Comparison of ENCODE assay signal across 19 cellular contexts in the genomic region with DNA sequence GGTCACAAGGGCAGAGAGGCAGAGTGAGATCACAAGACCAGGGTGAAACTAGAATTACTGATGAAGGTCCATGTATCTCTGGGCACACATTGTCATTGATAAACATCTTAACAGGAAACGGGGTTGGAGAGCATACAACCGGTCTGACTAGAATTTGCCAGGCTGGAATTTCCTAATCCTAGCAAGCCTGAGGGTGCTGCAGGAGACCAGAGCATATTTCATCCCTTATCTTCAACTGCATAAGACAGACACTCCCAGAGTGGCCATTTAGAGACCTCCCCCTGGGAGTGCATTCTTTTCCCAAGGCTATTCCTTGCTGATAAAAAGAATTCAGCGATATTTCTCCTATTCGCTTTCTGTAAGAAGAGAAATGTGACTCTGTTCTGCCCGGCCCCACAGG.
"Had no signal": no experiment of that assay in that cellular context is flagged by ENCODE, and none has a peak within 500 bp of the region (broad histone marks: within the 10 kb centered on the region; RNA-seq: fewer than 3 reads in every experiment).

No MANE protein-coding gene starts in this region.

- H3K4me1 ChIP-seq: ascending aorta, breast epithelium, foreskin keratinocyte, tibial nerve had no signal

- H3K36me3 ChIP-seq: ascending aorta, breast epithelium, neutrophil, tibial nerve, WERI-Rb-1 had no signal

- H3K27me3 ChIP-seq: ascending aorta, breast epithelium, neutrophil, tibial nerve had no signal

- H3K27ac ChIP-seq: ascending aorta, breast epithelium, foreskin keratinocyte, neutrophil, tibial nerve, WERI-Rb-1 had no signal

- H3K4me3 ChIP-seq: ascending aorta, breast epithelium, tibial nerve had no signal

- H3K4me3 Mint-ChIP-seq: activated CD4-positive, alpha-beta memory T cell treated with anti-CD3 and anti-CD28 coated beads for 36 hours; activated CD4-positive, alpha-beta T cell treated with anti-CD3 and anti-CD28 coated beads for 36 hours; activated CD8-positive, alpha-beta memory T cell treated with anti-CD3 and anti-CD28 coated beads, Interleukin-2, amount 10 ng/mL, durations not matched to agents 7 days and 5 days; activated naive CD4-positive, alpha-beta T cell treated with anti-CD3 and anti-CD28 coated beads for 36 hours; natural killer cell; stimulated activated naive B cell treated with anti-CD40 and anti-IgM and Interleukin-4, amounts not matched to agents 10 μg/mL and 1 μg/mL and 100 μg/mL, for 72 hours had no signal

- DNase-seq: activated CD4-positive, alpha-beta memory T cell treated with anti-CD3 and anti-CD28 coated beads for 36 hours; activated CD4-positive, alpha-beta T cell treated with anti-CD3 and anti-CD28 coated beads for 36 hours; activated CD8-positive, alpha-beta memory T cell treated with anti-CD3 and anti-CD28 coated beads, Interleukin-2, amount 10 ng/mL, durations not matched to agents 7 days and 5 days; activated naive CD4-positive, alpha-beta T cell treated with anti-CD3 and anti-CD28 coated beads for 36 hours; activated T-cell treated with anti-CD3 and anti-CD28 coated beads, Interleukin-2, amount 50 U/mL, for 1 hour; cerebellar nuclear complex; effector CD8-positive, alpha-beta T cell; kidney glomerular epithelial cell; mesenchymal stem cell; natural killer cell; stimulated activated CD4-positive, alpha-beta T cell treated with anti-CD3 and anti-CD28 coated beads, Interleukin-2, amount 100 ng/mL, for 48 hours; stimulated activated naive B cell treated with anti-CD40 and anti-IgM and Interleukin-4, amounts not matched to agents 10 μg/mL and 1 μg/mL and 100 μg/mL, for 72 hours; WERI-Rb-1 had no signal

- ATAC-seq: activated CD4-positive, alpha-beta T cell treated with anti-CD3 and anti-CD28 coated beads for 36 hours; activated CD8-positive, alpha-beta memory T cell treated with anti-CD3 and anti-CD28 coated beads, Interleukin-2, amount 10 ng/mL, durations not matched to agents 7 days and 5 days; foreskin keratinocyte; natural killer cell; stimulated activated naive B cell treated with anti-CD40 and anti-IgM and Interleukin-4, amounts not matched to agents 10 μg/mL and 1 μg/mL and 100 μg/mL, for 72 hours had no signal

- H3K4me1 Mint-ChIP-seq: activated CD4-positive, alpha-beta T cell treated with anti-CD3 and anti-CD28 coated beads for 36 hours; activated CD8-positive, alpha-beta memory T cell treated with anti-CD3 and anti-CD28 coated beads, Interleukin-2, amount 10 ng/mL, durations not matched to agents 7 days and 5 days; natural killer cell had no signal

- H3K27me3 Mint-ChIP-seq: activated CD4-positive, alpha-beta memory T cell treated with anti-CD3 and anti-CD28 coated beads for 36 hours; activated CD4-positive, alpha-beta T cell treated with anti-CD3 and anti-CD28 coated beads for 36 hours; activated CD8-positive, alpha-beta memory T cell treated with anti-CD3 and anti-CD28 coated beads, Interleukin-2, amount 10 ng/mL, durations not matched to agents 7 days and 5 days; stimulated activated naive B cell treated with anti-CD40 and anti-IgM and Interleukin-4, amounts not matched to agents 10 μg/mL and 1 μg/mL and 100 μg/mL, for 72 hours had no signal

- H3K36me3 Mint-ChIP-seq: activated CD4-positive, alpha-beta memory T cell treated with anti-CD3 and anti-CD28 coated beads for 36 hours; activated CD8-positive, alpha-beta memory T cell treated with anti-CD3 and anti-CD28 coated beads, Interleukin-2, amount 10 ng/mL, durations not matched to agents 7 days and 5 days had no signal

- H3K27ac Mint-ChIP-seq: activated CD4-positive, alpha-beta memory T cell treated with anti-CD3 and anti-CD28 coated beads for 36 hours; activated CD4-positive, alpha-beta T cell treated with anti-CD3 and anti-CD28 coated beads for 36 hours; activated CD8-positive, alpha-beta memory T cell treated with anti-CD3 and anti-CD28 coated beads, Interleukin-2, amount 10 ng/mL, durations not matched to agents 7 days and 5 days; activated naive CD4-positive, alpha-beta T cell treated with anti-CD3 and anti-CD28 coated beads for 36 hours; activated T-helper 2 cell treated with anti-CD3 and anti-CD28 coated beads, Interferon-gamma antibody, Interleukin-2, Interleukin-4, amounts not matched to agents 10 μg/mL and 5 μg/mL and 100 μg/mL, durations not matched to agents 14 hours and 24 hours and 36 hours; natural killer cell; stimulated activated naive B cell treated with anti-CD40 and anti-IgM and Interleukin-4, amounts not matched to agents 10 μg/mL and 1 μg/mL and 100 μg/mL, for 72 hours had no signal
